10 cellular contexts compared by ENCODE assay signal in the genomic region with DNA sequence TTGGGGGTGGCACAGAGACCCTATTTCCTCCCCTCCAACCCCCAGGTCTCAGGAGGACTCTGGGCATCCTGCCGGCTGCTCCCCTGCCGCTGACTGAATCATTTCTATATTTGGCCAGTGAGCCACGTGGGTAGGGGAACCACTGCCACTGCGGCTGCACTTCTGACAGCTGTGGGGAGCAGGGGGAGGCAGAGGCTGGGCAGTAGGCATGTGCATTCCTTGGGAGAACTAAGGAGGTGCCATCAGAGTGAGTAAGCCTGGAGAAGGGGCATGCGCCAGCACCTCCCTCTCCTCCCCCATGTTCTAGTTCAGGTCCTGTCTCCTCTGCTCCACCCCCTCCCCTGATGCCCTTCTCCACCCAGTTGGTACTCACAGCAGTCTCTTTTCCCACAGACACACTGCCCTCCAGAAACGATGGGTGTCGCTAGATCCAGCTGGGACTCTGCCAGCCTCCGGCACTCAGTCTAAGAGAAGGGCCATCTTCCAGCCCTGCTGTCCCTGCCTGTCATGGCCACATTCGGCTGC. TPM values are rescaled to one million over a fixed set of nuclear protein-coding genes. Genes with fewer than 3 reads are reported as not detected.
DNase-seq lines count a peak whose midpoint lies in the region; FAIRE-seq and TF ChIP-seq lines count a peak whose summit lies in the region.
"Had no signal": no experiment of that assay in that cellular context is flagged by ENCODE, and none has a peak within 500 bp of the region (broad histone marks: within the 10 kb centered on the region; RNA-seq: fewer than 3 reads in every experiment).

No MANE protein-coding gene starts in this region.

- TF ChIP-seq CTCF in fibroblast of villous mesenchyme (IDR thresholded peaks at IDR 0.05; ENCODE audit: insufficient read depth, low read depth, low read length): no peak
- TF ChIP-seq CTCF in stomach (IDR thresholded peaks at IDR 0.05): no peak

- no peaks in the 10 kb centered on the region for H3K9me3 ChIP-seq in stomach
- no peaks in the 10 kb centered on the region for H3K9me3 ChIP-seq in small intestine (ENCODE audit: control insufficient read depth, low read depth)

- intact Hi-C loops in stomach (cut with DNase I; ENCODE audit: low total_unique reads): no loop called here

- TF ChIP-seq EP300 in stomach (IDR thresholded peaks at IDR 0.05): no peak

- H3K4me1 ChIP-seq in stomach (peaks cover 0 to 36% (median 11%) of the 10 kb centered on the region in 4 donors), small intestine (ENCODE audit: control insufficient read depth in 2 of 2, insufficient read depth in 1 of 2, low read depth in 1 of 2, low read length in 1 of 2) (no peaks in the 10 kb centered on the region)

- peak; percentile 17 for DNase-seq in activated effector memory CD4-positive, alpha-beta T cell treated with anti-CD3 and anti-CD28 coated beads, Interleukin-2, amount 50 U/mL, for 16 hours
- no peak for DNase-seq in activated effector memory CD4-positive, alpha-beta T cell treated with Interleukin-2 at 50 U/mL for 16 hours
- DNase-seq in NCI-H69 (lab: John Stamatoyannopoulos, UW) (peak; percentile 46), fibroblast of villous mesenchyme (ENCODE audit: low read depth) (peak; percentile 20), stomach (no peak), dermis blood vessel endothelial cell (no peak), small intestine (no peak), NCI-H2081 (lab: John Stamatoyannopoulos, UW) (no peak)

- no peak for FAIRE-seq in small intestine (lab: Jason Lieb, UNC)

- H3K27ac ChIP-seq in stomach: peak overlapping the region in 3 of 5 donors; percentile 60 to 77 (median 74)
- no peak overlapping the region for H3K27ac ChIP-seq in small intestine (ENCODE audit: low read depth in 1 of 2, low read length in 1 of 2)

- H3K36me3 ChIP-seq in stomach (no peaks in the 10 kb centered on the region), small intestine (ENCODE audit: control insufficient read depth in 2 of 2, insufficient read depth in 2 of 2, low read length in 2 of 2) (no peaks in the 10 kb centered on the region)

- H3K4me3 ChIP-seq in fibroblast of villous mesenchyme (ENCODE audit: low read depth, low read length) (no peak overlapping the region), stomach (no peak overlapping the region), small intestine (ENCODE audit: low read depth in 1 of 2, low read length in 2 of 2) (no peak overlapping the region)

- TF ChIP-seq POLR2A in stomach (IDR thresholded peaks at IDR 0.05): no peak

- WGBS in stomach, 5 donors: 35 to 60% (median 52%) methylated on average over 8 to 9 of the region's 9 CpGs
- 28 to 55% (median 49%) methylated on average over 9 of the region's 9 CpGs for WGBS in small intestine, 3 donors

- peaks cover 0 to 14% (median 0%) of the 10 kb centered on the region in 3 donors for H3K27me3 ChIP-seq in stomach
- H3K27me3 ChIP-seq in small intestine (ENCODE audit: control insufficient read depth in 2 of 2, insufficient read depth in 2 of 2, low read length in 2 of 2): no peaks in the 10 kb centered on the region

RNA-seq across cellular contexts. Expression of a gene that starts 12.0 kb away (rescaled TPM):
- total RNA-seq in fibroblast of villous mesenchyme: 1.6 and 4.3 TPM in 2 replicates
- 1 to 10 TPM in 2 of 5 donors, under 1 TPM in 2, not detected in 1; 0.29 to 2.2 (median 1.2) TPM for total RNA-seq in stomach
- polyA plus RNA-seq in stomach: under 1 TPM; 0.31 to 0.95 (median 0.37) TPM
- 0.14 and 0.17 TPM in 2 replicates for total RNA-seq in dermis blood vessel endothelial cell
- under 1 TPM in 2 of 3 donors, not detected in 1; 0.27 to 0.54 TPM for polyA plus RNA-seq in small intestine

RNA-seq across cellular contexts. Expression of a gene that starts 31.1 kb away (rescaled TPM):
- total RNA-seq in fibroblast of villous mesenchyme: 102 and 139 TPM in 2 replicates
- total RNA-seq in stomach: 100 to 1,000 TPM in 2 of 5 donors, 10 to 100 TPM in 3; 33.3 to 177 (median 77.2) TPM
- polyA plus RNA-seq in stomach: 10 to 100 TPM; 36.0 to 60.5 (median 52.1) TPM
- total RNA-seq in dermis blood vessel endothelial cell: 95.8 and 124 TPM in 2 replicates
- 10 to 100 TPM; 58.9 to 80.4 (median 71.6) TPM for polyA plus RNA-seq in small intestine

RNA-seq across cellular contexts. Expression of a gene that starts 47.5 kb away (rescaled TPM):
- total RNA-seq in fibroblast of villous mesenchyme (not detected in 2 replicates), stomach (not detected), dermis blood vessel endothelial cell (not detected in 2 replicates)
- polyA plus RNA-seq in stomach (not detected), small intestine (not detected)
- total RNA-seq: CD4-positive, alpha-beta T cell; liver had no signal
- polyA plus RNA-seq: liver had no signal

Comparison
In these comparisons a context has a peak if more than half of its experiments do, and no peak if none do; other contexts are left out.
1. DNase-seq: peak in activated effector memory CD4-positive, alpha-beta T cell treated with anti-CD3 and anti-CD28 coated beads, Interleukin-2, amount 50 U/mL, for 16 hours (single experiment), NCI-H69 (single experiment) and fibroblast of villous mesenchyme (single experiment); none in activated effector memory CD4-positive, alpha-beta T cell treated with Interleukin-2 at 50 U/mL for 16 hours (single experiment), stomach (single experiment), dermis blood vessel endothelial cell (single experiment), small intestine (single experiment) and NCI-H2081 (0 of 2).
2. H3K27ac ChIP-seq: peak in stomach (3 of 5); none in small intestine (0 of 2).